20 cellular contexts compared by ENCODE assay signal in the genomic region with DNA sequence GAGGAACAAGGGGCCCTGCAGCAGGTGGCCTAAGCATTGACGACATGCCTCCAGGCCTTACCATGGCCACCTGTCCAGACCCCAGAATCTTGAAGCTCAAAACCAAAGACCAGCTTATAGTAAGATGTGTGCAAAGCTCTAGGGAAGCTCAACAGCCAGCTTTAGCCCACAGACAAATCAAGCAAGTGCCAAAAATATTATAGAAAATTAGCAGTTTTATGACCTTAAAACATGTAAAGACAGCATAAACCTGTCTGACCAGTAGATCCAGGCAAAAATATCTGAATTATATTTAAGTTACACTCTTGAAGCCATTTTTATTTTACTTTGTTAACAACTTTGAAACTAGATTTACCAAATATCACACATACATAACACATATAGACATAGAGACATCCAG.
A peak's percentile ranks its signal among the peaks of the same experiment; 100 is the strongest.
DNase-seq lines count a peak whose midpoint lies in the region; ATAC-seq and TF ChIP-seq lines count a peak whose summit lies in the region.
"Had no signal": no experiment of that assay in that cellular context is flagged by ENCODE, and none has a peak within 500 bp of the region (broad histone marks: within the 10 kb centered on the region; RNA-seq: fewer than 3 reads in every experiment).

No MANE protein-coding gene starts in this region.

- H4K5ac ChIP-seq in IMR-90 (ENCODE audit: low read depth, low read length) (no peak overlapping the region), mesendoderm (ENCODE audit: low read length) (no peak overlapping the region)

- TF ChIP-seq RAD21 in IMR-90 (IDR thresholded peaks at IDR 0.05; ENCODE audit: low read length): no peak

- no TSS peak for BruUV-seq in IMR-90 (replicated peaks; lab: Mats Ljungman, UMichigan)

- H3K4me1 Mint-ChIP-seq in natural killer cell treated with Interleukin-12 subunit alpha and Interleukin-12 subunit beta and Interleukin-15 and Interleukin-18, amount 100 ng/mL, for 72 hours (ENCODE audit: low read depth in 2 of 2): peaks cover 28 to 30% of the 10 kb centered on the region in 2 donors
- H3K4me1 Mint-ChIP-seq in natural killer cell: peaks cover 7% of the 10 kb centered on the region in 2 donors
- H3K4me1 Mint-ChIP-seq: B cell had no signal

- H3K4me2 ChIP-seq in IMR-90 (ENCODE audit: low read depth, low read length): no peak overlapping the region
- no peak overlapping the region for H3K4me2 ChIP-seq in mesenchymal stem cell (ENCODE audit: low read length, poor library complexity, severe bottlenecking)
- no peak overlapping the region for H3K4me2 ChIP-seq in trophoblast cell (ENCODE audit: low read length)
- no peak overlapping the region for H3K4me2 ChIP-seq in mesendoderm (ENCODE audit: low read length)
- H3K4me2 ChIP-seq: A549; BLaER1 treated with 17β-estradiol and CSF1 and Interleukin-3, amounts not matched to agents 10 nM and 100 nM had no signal

- H2AFZ ChIP-seq in IMR-90 (replicated peaks; ENCODE audit: low read length, poor library complexity) (no peak overlapping the region), mesenchymal stem cell (ENCODE audit: low read depth, low read length) (no peak overlapping the region), trophoblast cell (ENCODE audit: insufficient read depth, low read length, poor library complexity) (no peak overlapping the region)

- peaks cover 15% of the 10 kb centered on the region for H3K36me3 Mint-ChIP-seq in natural killer cell treated with Interleukin-12 subunit alpha and Interleukin-12 subunit beta and Interleukin-15 and Interleukin-18, amount 100 ng/mL, for 72 hours
- H3K36me3 Mint-ChIP-seq in natural killer cell: no peaks in the 10 kb centered on the region

- POLR2A ChIA-PET in IMR-90 (lab: Charles Lee; ENCODE audit: unreplicated experiment): no interaction called here

- DNase-seq in natural killer cell treated with Interleukin-12 subunit alpha and Interleukin-12 subunit beta and Interleukin-15 and Interleukin-18, amount 100 ng/mL, for 72 hours (ENCODE audit: low spot score): no peak
- DNase-seq in natural killer cell: no peak
- no peak for DNase-seq in IMR-90
- no peak for DNase-seq in mesenchymal stem cell
- DNase-seq in trophoblast cell: no peak
- no peak for DNase-seq in mesendoderm
- no peak for DNase-seq in mesenteric fat pad (ENCODE audit: low spot score)
- DNase-seq: AML-193; Caco-2; Calu3; CD4-positive, alpha-beta T cell; CD8-positive, alpha-beta T cell; DMS79 treated with DMSO at 0.1 percent for 48 hours; GF-D8 had no signal

- no peaks in the 10 kb centered on the region for H3K27me3 Mint-ChIP-seq in natural killer cell treated with Interleukin-12 subunit alpha and Interleukin-12 subunit beta and Interleukin-15 and Interleukin-18, amount 100 ng/mL, for 72 hours
- H3K27me3 Mint-ChIP-seq in natural killer cell (ENCODE audit: low read depth in 2 of 2): no peaks in the 10 kb centered on the region
- H3K27me3 Mint-ChIP-seq: B cell; CD4-positive, alpha-beta T cell had no signal

- H3K27me3 ChIP-seq in IMR-90 (ENCODE audit: control insufficient read depth, insufficient read depth, low read length) (no peaks in the 10 kb centered on the region), mesenchymal stem cell (ENCODE audit: control insufficient read depth in 1 of 2, insufficient read depth in 1 of 2, low read length in 2 of 2) (no peaks in the 10 kb centered on the region), trophoblast cell (ENCODE audit: insufficient read depth, low read length) (no peaks in the 10 kb centered on the region), mesendoderm (ENCODE audit: insufficient read depth, low read length, poor library complexity) (no peaks in the 10 kb centered on the region)
- H3K27me3 ChIP-seq: BLaER1 treated with 17β-estradiol and CSF1 and Interleukin-3, amounts not matched to agents 10 nM and 100 nM had no signal

- H3K56ac ChIP-seq in IMR-90 (ENCODE audit: extremely low read depth, insufficient read depth, low read length) (no peak overlapping the region), mesendoderm (ENCODE audit: low read length) (no peak overlapping the region)

- H3K23ac ChIP-seq in IMR-90 (ENCODE audit: low read depth, low read length): no peak overlapping the region
- H3K23ac ChIP-seq in mesenchymal stem cell (ENCODE audit: low read length in 2 of 2): no peak overlapping the region
- H3K23ac ChIP-seq in trophoblast cell (ENCODE audit: low read length): no peak overlapping the region
- H3K23ac ChIP-seq in mesendoderm (ENCODE audit: low read length): no peak overlapping the region

- H3K9me1 ChIP-seq in IMR-90 (ENCODE audit: insufficient read depth, low read length): no peaks in the 10 kb centered on the region

- no peak overlapping the region for H2AK5ac ChIP-seq in IMR-90 (ENCODE audit: low read depth, low read length)
- no peak overlapping the region for H2AK5ac ChIP-seq in mesenchymal stem cell (ENCODE audit: low read length, severe bottlenecking)
- no peak overlapping the region for H2AK5ac ChIP-seq in trophoblast cell (ENCODE audit: low read length)
- H2AK5ac ChIP-seq in mesendoderm (ENCODE audit: low read length): no peak overlapping the region

- H4K8ac ChIP-seq in IMR-90 (ENCODE audit: low read depth in 2 of 2, low read length in 2 of 2): no peak overlapping the region
- H4K8ac ChIP-seq in mesenchymal stem cell (ENCODE audit: low read length): no peak overlapping the region
- H4K8ac ChIP-seq in trophoblast cell (ENCODE audit: low read depth, low read length): no peak overlapping the region
- H4K8ac ChIP-seq in mesendoderm (ENCODE audit: low read depth, low read length): no peak overlapping the region

- H3K27ac Mint-ChIP-seq in natural killer cell treated with Interleukin-12 subunit alpha and Interleukin-12 subunit beta and Interleukin-15 and Interleukin-18, amount 100 ng/mL, for 72 hours: peak overlapping the region; percentile 70 to 90
- H3K27ac Mint-ChIP-seq in natural killer cell: no peak overlapping the region
- H3K27ac Mint-ChIP-seq: B cell; CD4-positive, alpha-beta T cell; CD8-positive, alpha-beta T cell had no signal

- in situ Hi-C loops in IMR-90 (cut with MboI; ENCODE audit: low sequenced_read_pairs): no loop called here

- ATAC-seq in natural killer cell treated with Interleukin-12 subunit alpha and Interleukin-12 subunit beta and Interleukin-15 and Interleukin-18, amount 100 ng/mL, for 72 hours: no peak
- ATAC-seq in natural killer cell (no peak), IMR-90 (ENCODE audit: low read depth) (no peak), HG03442 (IDR thresholded peaks at IDR 0.05; ENCODE audit: unreplicated experiment) (no peak)
- ATAC-seq: A549; CD8-positive, alpha-beta T cell had no signal

- H3K27ac ChIP-seq in IMR-90 (ENCODE audit: insufficient read depth, low read length): no peak overlapping the region
- no peak overlapping the region for H3K27ac ChIP-seq in mesenchymal stem cell (ENCODE audit: low read length, poor library complexity, severe bottlenecking)
- H3K27ac ChIP-seq in trophoblast cell (ENCODE audit: low read depth, low read length): no peak overlapping the region
- no peak overlapping the region for H3K27ac ChIP-seq in mesendoderm (ENCODE audit: low read depth, low read length)
- H3K27ac ChIP-seq: 22Rv1; BLaER1 treated with 17β-estradiol and CSF1 and Interleukin-3, amounts not matched to agents 10 nM and 100 nM; C4-2B had no signal

- no peak overlapping the region for H2AK9ac ChIP-seq in IMR-90 (replicated peaks; ENCODE audit: low read depth, low read length, poor library complexity)

- H3K36me3 ChIP-seq in IMR-90 (ENCODE audit: control insufficient read depth, insufficient read depth, low read length): no peaks in the 10 kb centered on the region
- H3K36me3 ChIP-seq in mesenchymal stem cell (ENCODE audit: control insufficient read depth in 1 of 2, insufficient read depth in 2 of 2, low read depth in 1 of 2, low read length in 2 of 2): no peaks in the 10 kb centered on the region
- peaks cover 0 to 1% of the 10 kb centered on the region in 2 experiments for H3K36me3 ChIP-seq in trophoblast cell (ENCODE audit: control insufficient read depth in 1 of 2, insufficient read depth in 2 of 2, low read length in 2 of 2)
- H3K36me3 ChIP-seq in mesendoderm (ENCODE audit: control insufficient read depth, insufficient read depth, low read length): no peaks in the 10 kb centered on the region

- no peaks in the 10 kb centered on the region for H3K9me3 Mint-ChIP-seq in natural killer cell treated with Interleukin-12 subunit alpha and Interleukin-12 subunit beta and Interleukin-15 and Interleukin-18, amount 100 ng/mL, for 72 hours
- H3K9me3 Mint-ChIP-seq in natural killer cell: no peaks in the 10 kb centered on the region

- peaks cover 2% of the 10 kb centered on the region; the same call in 1 of the 2 replicates for H3K4me1 ChIP-seq in IMR-90 (ENCODE audit: control insufficient read depth, insufficient read depth, low read length)
- no peaks in the 10 kb centered on the region for H3K4me1 ChIP-seq in mesenchymal stem cell (ENCODE audit: control insufficient read depth, insufficient read depth, low read depth, low read length)
- no peaks in the 10 kb centered on the region for H3K4me1 ChIP-seq in trophoblast cell (ENCODE audit: control insufficient read depth in 1 of 2, insufficient read depth in 2 of 2, low read length in 2 of 2)
- H3K4me1 ChIP-seq in mesendoderm (ENCODE audit: control insufficient read depth, low read depth, low read length): no peaks in the 10 kb centered on the region

- H3K79me2 ChIP-seq in trophoblast cell (ENCODE audit: control insufficient read depth, insufficient read depth, low read length, poor library complexity) (no peaks in the 10 kb centered on the region), mesendoderm (ENCODE audit: control insufficient read depth, insufficient read depth, low read length) (no peaks in the 10 kb centered on the region)

- H3K9me3 ChIP-seq in IMR-90 (ENCODE audit: control insufficient read depth, insufficient read depth, low read length): peaks cover 8% of the 10 kb centered on the region
- H3K9me3 ChIP-seq in mesenchymal stem cell (ENCODE audit: control insufficient read depth, low read length): no peaks in the 10 kb centered on the region
- peaks cover 3% of the 10 kb centered on the region for H3K9me3 ChIP-seq in trophoblast cell (ENCODE audit: insufficient read depth, low read depth, low read length)
- H3K9me3 ChIP-seq: A549 had no signal

- H4K20me1 ChIP-seq in IMR-90 (ENCODE audit: insufficient read depth, low read length): no peaks in the 10 kb centered on the region
- H4K20me1 ChIP-seq: BLaER1 treated with 17β-estradiol and CSF1 and Interleukin-3, amounts not matched to agents 10 nM and 100 nM had no signal

- intact Hi-C loops in natural killer cell (cut with micrococcal nuclease): no loop called here
- intact Hi-C loops in IMR-90 (cut with micrococcal nuclease): no loop called here

- H3K18ac ChIP-seq in IMR-90 (ENCODE audit: low read depth, low read length) (peak overlapping the region; percentile 16; the same call in 1 of the 2 replicates), mesenchymal stem cell (ENCODE audit: low read depth in 1 of 2, low read length in 2 of 2) (no peak overlapping the region), trophoblast cell (ENCODE audit: low read length) (no peak overlapping the region), mesendoderm (ENCODE audit: low read length) (no peak overlapping the region)

- H2BK120ac ChIP-seq in IMR-90 (ENCODE audit: low read depth, low read length) (no peak overlapping the region; the same call in 1 of the 2 replicates), mesenchymal stem cell (ENCODE audit: low read depth, low read length) (no peak overlapping the region), trophoblast cell (ENCODE audit: insufficient read depth, low read length, poor library complexity) (no peak overlapping the region), mesendoderm (ENCODE audit: low read depth, low read length) (no peak overlapping the region)

- H3K79me1 ChIP-seq in IMR-90 (ENCODE audit: low read depth in 1 of 2, low read length in 2 of 2) (no peaks in the 10 kb centered on the region), mesenchymal stem cell (replicated peaks; ENCODE audit: low read length, poor library complexity, severe bottlenecking) (no peaks in the 10 kb centered on the region), trophoblast cell (ENCODE audit: low read length) (no peaks in the 10 kb centered on the region), mesendoderm (ENCODE audit: low read length) (no peaks in the 10 kb centered on the region)

- no peak for TF ChIP-seq POLR2A in IMR-90 (IDR thresholded peaks at IDR 0.05; ENCODE audit: low read depth, low read length)

- H2BK5ac ChIP-seq in IMR-90 (ENCODE audit: low read depth, low read length, poor library complexity, severe bottlenecking) (no peak overlapping the region), mesenchymal stem cell (ENCODE audit: low read depth, low read length, poor library complexity, severe bottlenecking) (no peak overlapping the region), trophoblast cell (ENCODE audit: low read depth, low read length, poor library complexity) (no peak overlapping the region), mesendoderm (ENCODE audit: low read length) (no peak overlapping the region)

- no peak overlapping the region for H3K4me3 ChIP-seq in IMR-90 (ENCODE audit: insufficient read depth, low read depth, low read length)
- H3K4me3 ChIP-seq in mesenchymal stem cell (ENCODE audit: insufficient read depth in 1 of 2, low read depth in 1 of 2, low read length in 2 of 2): no peak overlapping the region
- H3K4me3 ChIP-seq in trophoblast cell (ENCODE audit: low read depth, low read length): peak overlapping the region; percentile 11
- no peak overlapping the region for H3K4me3 ChIP-seq in mesendoderm (ENCODE audit: low read length)
- H3K4me3 ChIP-seq: A549 had no signal

- CTCF ChIA-PET in IMR-90 (lab: Yijun Ruan, JAX): no interaction called here

- H3K4ac ChIP-seq in IMR-90 (ENCODE audit: low read depth, low read length) (peak overlapping the region; percentile 6; the same call in 1 of the 2 replicates), mesenchymal stem cell (ENCODE audit: low read depth in 1 of 2, low read length in 2 of 2) (peak overlapping the region in 1 of 2 experiments; percentile 75), trophoblast cell (ENCODE audit: low read depth, low read length) (no peak overlapping the region), mesendoderm (ENCODE audit: low read depth, low read length) (no peak overlapping the region)

- no CpG with 5 or more reads among the region's 1 CpG for whole genome bisulfite sequencing in IMR-90 (ENCODE audit: extremely low coverage in 2 of 2, insufficient read length in 1 of 2), 2 experiments
- WGBS in mesenchymal stem cell: no CpG with 5 or more reads among the region's 1 CpG
- WGBS in trophoblast cell (ENCODE audit: extremely low coverage, insufficient coverage, insufficient read length): no CpG with 5 or more reads among the region's 1 CpG
- WGBS in mesendoderm (ENCODE audit: extremely low coverage, insufficient coverage, low lambda C conversion rate): no CpG with 5 or more reads among the region's 1 CpG

- H2BK12ac ChIP-seq in mesenchymal stem cell (ENCODE audit: low read length in 2 of 2): no peak overlapping the region
- no peak overlapping the region for H2BK12ac ChIP-seq in trophoblast cell (ENCODE audit: low read length)

- H2BK15ac ChIP-seq in IMR-90 (ENCODE audit: low read depth, low read length) (0 out of 3 replicates have a peak overlapping the region, but pooled peaks have one; percentile 8), mesenchymal stem cell (ENCODE audit: low read depth, poor library complexity, severe bottlenecking) (no peak overlapping the region), mesendoderm (replicated peaks; ENCODE audit: low read depth) (no peak overlapping the region)

- H4K91ac ChIP-seq in IMR-90 (ENCODE audit: insufficient read depth, low read depth, low read length): no peak overlapping the region; the same call in 1 of the 2 replicates
- peak overlapping the region; percentile 50 for H4K91ac ChIP-seq in mesenchymal stem cell (ENCODE audit: low read length)
- no peak overlapping the region for H4K91ac ChIP-seq in trophoblast cell (ENCODE audit: low read depth, low read length)

- dilution Hi-C loops in IMR-90 (cut with HindIII; ENCODE audit: low sequenced_read_pairs, unreplicated experiment): no loop called here

- H4K12ac ChIP-seq in trophoblast cell (ENCODE audit: low read depth, low read length): no peak overlapping the region

- no peak overlapping the region for H3K9ac ChIP-seq in IMR-90 (ENCODE audit: low read depth, low read length)
- no peak overlapping the region for H3K9ac ChIP-seq in mesenchymal stem cell (ENCODE audit: low read length)
- H3K9ac ChIP-seq in trophoblast cell (ENCODE audit: low read length): no peak overlapping the region
- H3K9ac ChIP-seq in mesendoderm (ENCODE audit: low read length): no peak overlapping the region
- H3K9ac ChIP-seq: BLaER1 treated with 17β-estradiol and CSF1 and Interleukin-3, amounts not matched to agents 10 nM and 100 nM had no signal

- H3K14ac ChIP-seq in IMR-90 (replicated peaks; ENCODE audit: low read depth, low read length) (no peak overlapping the region), mesenchymal stem cell (ENCODE audit: low read length in 2 of 2) (no peak overlapping the region), trophoblast cell (ENCODE audit: low read length) (no peak overlapping the region)

- TF ChIP-seq CTCF in natural killer cell (IDR thresholded peaks at IDR 0.05): no peak
- no peak for TF ChIP-seq CTCF in IMR-90 (conservative IDR thresholded peaks at IDR 0.05; ENCODE audit: low read depth, low read length)

- H2BK20ac ChIP-seq in IMR-90 (ENCODE audit: low read depth, low read length): peak overlapping the region; percentile 49; the same call in 1 of the 2 replicates

- no peak overlapping the region for H3K4me3 Mint-ChIP-seq in natural killer cell treated with Interleukin-12 subunit alpha and Interleukin-12 subunit beta and Interleukin-15 and Interleukin-18, amount 100 ng/mL, for 72 hours
- H3K4me3 Mint-ChIP-seq in natural killer cell: no peak overlapping the region
- H3K4me3 Mint-ChIP-seq: B cell; CD4-positive, alpha-beta T cell; CD8-positive, alpha-beta T cell had no signal

Comparison
In these comparisons a context has a peak if more than half of its experiments do, and no peak if none do; other contexts are left out.
1. H3K27ac Mint-ChIP-seq: peak in natural killer cell treated with Interleukin-12 subunit alpha and Interleukin-12 subunit beta and Interleukin-15 and Interleukin-18, amount 100 ng/mL, for 72 hours (2 of 2); none in natural killer cell (0 of 2).